Comparison of ENCODE assay signal across 12 cellular contexts in genomic region chr11:121870202-121871045, GRCh38.
A peak's percentile ranks its signal among the peaks of the same experiment; 100 is the strongest.
DNase-seq lines count a peak whose midpoint lies in the region; ATAC-seq and TF ChIP-seq lines count a peak whose summit lies in the region.
"Had no signal": no experiment of that assay in that cellular context is flagged by ENCODE, and none has a peak within 500 bp of the region (broad histone marks: within the 10 kb centered on the region; RNA-seq: fewer than 3 reads in every experiment).

No MANE protein-coding gene starts in this region.

- 16 to 34% (median 25%) methylated on average over 7 of the region's 7 CpGs for WGBS in psoas muscle, 3 donors

- H3K27me3 ChIP-seq in foreskin keratinocyte (no peaks in the 10 kb centered on the region), psoas muscle (ENCODE audit: insufficient read depth in 3 of 3, low read length in 2 of 3) (no peaks in the 10 kb centered on the region), HAP-1 (ENCODE audit: low read depth) (no peaks in the 10 kb centered on the region; the same call in 1 of the 2 replicates)
- H3K27me3 ChIP-seq: Peyer's patch had no signal

- H3K9me3 ChIP-seq in psoas muscle (no peaks in the 10 kb centered on the region), HAP-1 (no peaks in the 10 kb centered on the region)
- H3K9me3 ChIP-seq: Peyer's patch had no signal

- CTCF ChIA-PET in activated CD8-positive, alpha-beta memory T cell treated with anti-CD3 and anti-CD28 coated beads, Interleukin-2, amount 10 ng/mL, durations not matched to agents 7 days and 5 days (lab: Charles Lee), result no interaction called here

- intact Hi-C loops in psoas muscle (cut with DNase I), result no loop called here

- H3K27ac ChIP-seq in foreskin keratinocyte (no peak overlapping the region), psoas muscle (peak overlapping the region; percentile 57)
- H3K27ac ChIP-seq: C4-2B had no signal

- no peaks in the 10 kb centered on the region for H3K36me3 Mint-ChIP-seq in activated CD8-positive, alpha-beta memory T cell treated with anti-CD3 and anti-CD28 coated beads, Interleukin-2, amount 10 ng/mL, durations not matched to agents 7 days and 5 days

- H3K4me1 ChIP-seq in foreskin keratinocyte (no peaks in the 10 kb centered on the region), psoas muscle (peaks cover 25% of the 10 kb centered on the region), HAP-1 (no peaks in the 10 kb centered on the region)
- H3K4me1 ChIP-seq: Peyer's patch had no signal

- H3K4me1 Mint-ChIP-seq in activated CD8-positive, alpha-beta memory T cell treated with anti-CD3 and anti-CD28 coated beads, Interleukin-2, amount 10 ng/mL, durations not matched to agents 7 days and 5 days, result no peaks in the 10 kb centered on the region
- H3K4me1 Mint-ChIP-seq: activated naive CD8-positive, alpha-beta T cell treated with anti-CD3 and anti-CD28 coated beads, Interleukin-2, amount 50 U/mL, for 24 hours had no signal

- TF ChIP-seq CTCF in AG10803 (conservative IDR thresholded peaks at IDR 0.05; ENCODE audit: low read length) (peak; percentile 30), foreskin keratinocyte (conservative IDR thresholded peaks at IDR 0.05) (peak; percentile 35), psoas muscle (IDR thresholded peaks at IDR 0.05) (no peak)

- H3K9me3 Mint-ChIP-seq in activated CD8-positive, alpha-beta memory T cell treated with anti-CD3 and anti-CD28 coated beads, Interleukin-2, amount 10 ng/mL, durations not matched to agents 7 days and 5 days (ENCODE audit: low read depth), result no peaks in the 10 kb centered on the region
- H3K9me3 Mint-ChIP-seq: activated naive CD8-positive, alpha-beta T cell treated with anti-CD3 and anti-CD28 coated beads, Interleukin-2, amount 50 U/mL, for 24 hours had no signal

- ATAC-seq in SK-N-SH treated with all-trans-retinoic acid at 6 μM for 48 hours (peak; percentile 44; the same call in 2 of the 3 replicates), foreskin keratinocyte (no peak), psoas muscle (peak; percentile 53 to 78 (median 60))
- ATAC-seq in activated CD8-positive, alpha-beta memory T cell treated with anti-CD3 and anti-CD28 coated beads, Interleukin-2, amount 10 ng/mL, durations not matched to agents 7 days and 5 days, result no peak
- ATAC-seq: activated naive CD8-positive, alpha-beta T cell treated with anti-CD3 and anti-CD28 coated beads, Interleukin-2, amount 50 U/mL, for 24 hours had no signal

- no peaks in the 10 kb centered on the region for H3K27me3 Mint-ChIP-seq in activated CD8-positive, alpha-beta memory T cell treated with anti-CD3 and anti-CD28 coated beads, Interleukin-2, amount 10 ng/mL, durations not matched to agents 7 days and 5 days
- H3K27me3 Mint-ChIP-seq: activated naive CD8-positive, alpha-beta T cell treated with anti-CD3 and anti-CD28 coated beads, Interleukin-2, amount 50 U/mL, for 24 hours had no signal

- in situ Hi-C loops in HAP-1 (cut with MboI; ENCODE audit: low sequenced_read_pairs), result no loop called here

- H3K4me3 ChIP-seq in AG10803 (ENCODE audit: low read length) (no peak overlapping the region), psoas muscle (no peak overlapping the region), HAP-1 (no peak overlapping the region)
- H3K4me3 ChIP-seq: Peyer's patch had no signal

- DNase-seq in AG10803 (ENCODE audit: low read depth) (peak; percentile 72), foreskin keratinocyte (no peak), psoas muscle (no peak), C1 segment of cervical spinal cord (lab: John Stamatoyannopoulos, UW) (no peak), NCI-H2227 (lab: John Stamatoyannopoulos, UW; ENCODE audit: unreplicated experiment) (no peak), HAP-1 (ENCODE audit: low spot score in 2 of 2) (no peak)
- no peak for DNase-seq in activated CD8-positive, alpha-beta memory T cell treated with anti-CD3 and anti-CD28 coated beads, Interleukin-2, amount 10 ng/mL, durations not matched to agents 7 days and 5 days
- DNase-seq: activated naive CD8-positive, alpha-beta T cell treated with anti-CD3 and anti-CD28 coated beads, Interleukin-2, amount 50 U/mL, for 24 hours; Peyer's patch; stimulated activated CD4-positive, alpha-beta T cell treated with anti-CD3 and anti-CD28 coated beads, Interleukin-4, amount 100 ng/mL, for 4 hours had no signal

- no peaks in the 10 kb centered on the region for H3K36me3 ChIP-seq in psoas muscle (ENCODE audit: insufficient read depth in 1 of 2, low read depth in 1 of 2)
- no peaks in the 10 kb centered on the region for H3K36me3 ChIP-seq in HAP-1 (replicated peaks)
- H3K36me3 ChIP-seq: Peyer's patch had no signal

- H3K27ac Mint-ChIP-seq in activated CD8-positive, alpha-beta memory T cell treated with anti-CD3 and anti-CD28 coated beads, Interleukin-2, amount 10 ng/mL, durations not matched to agents 7 days and 5 days, result no peak overlapping the region
- H3K27ac Mint-ChIP-seq: activated naive CD8-positive, alpha-beta T cell treated with anti-CD3 and anti-CD28 coated beads, Interleukin-2, amount 50 U/mL, for 24 hours had no signal

- no peak overlapping the region for H3K4me3 Mint-ChIP-seq in activated CD8-positive, alpha-beta memory T cell treated with anti-CD3 and anti-CD28 coated beads, Interleukin-2, amount 10 ng/mL, durations not matched to agents 7 days and 5 days
- H3K4me3 Mint-ChIP-seq: activated naive CD8-positive, alpha-beta T cell treated with anti-CD3 and anti-CD28 coated beads, Interleukin-2, amount 50 U/mL, for 24 hours had no signal

TF ChIP-seq in SK-N-SH treated with all-trans-retinoic acid at 6 μM for 48 hours, 23 proteins besides CTCF, POLR2A, EP300 and RAD21 (continues in another document):
- TF ChIP-seq POU6F1 (CRISPR knock-in tag; IDR thresholded peaks at IDR 0.05; ENCODE audit: borderline replicate concordance, low read depth), result no peak
- TF ChIP-seq ZFP3 (CRISPR knock-in tag; IDR thresholded peaks at IDR 0.05), result no peak
- no peak for TF ChIP-seq GLIS3 (CRISPR knock-in tag; IDR thresholded peaks at IDR 0.05)
- TF ChIP-seq ZFP30 (CRISPR knock-in tag; IDR thresholded peaks at IDR 0.05), result no peak
- TF ChIP-seq ESRRG (CRISPR knock-in tag; IDR thresholded peaks at IDR 0.05), result no peak
- TF ChIP-seq TSHZ2 (CRISPR knock-in tag; IDR thresholded peaks at IDR 0.05), result no peak
- no peak for TF ChIP-seq TCF4 (CRISPR knock-in tag; IDR thresholded peaks at IDR 0.05; ENCODE audit: borderline replicate concordance)
- no peak for TF ChIP-seq ISL1 (CRISPR knock-in tag; IDR thresholded peaks at IDR 0.05)
- no peak for TF ChIP-seq CREB5 (CRISPR knock-in tag; IDR thresholded peaks at IDR 0.05; ENCODE audit: low read depth)

Comparison
In these comparisons a context has a peak if more than half of its experiments do, and no peak if none do; other contexts are left out.
1. ATAC-seq: peak in SK-N-SH treated with all-trans-retinoic acid at 6 μM for 48 hours (single experiment) and psoas muscle (4 of 4); none in foreskin keratinocyte (single experiment) and activated CD8-positive, alpha-beta memory T cell treated with anti-CD3 and anti-CD28 coated beads, Interleukin-2, amount 10 ng/mL, durations not matched to agents 7 days and 5 days (single experiment).